9 cellular contexts compared by ENCODE assay signal in genomic region chr2:216497382-216497781, GRCh38. TPM values are rescaled to one million over a fixed set of nuclear protein-coding genes. Genes with fewer than 3 reads are reported as not detected.
DNase-seq lines count a peak whose midpoint lies in the region; ATAC-seq and TF ChIP-seq lines count a peak whose summit lies in the region.
"Had no signal": no experiment of that assay in that cellular context is flagged by ENCODE, and none has a peak within 500 bp of the region (broad histone marks: within the 10 kb centered on the region; RNA-seq: fewer than 3 reads in every experiment).

No MANE protein-coding gene starts in this region.

- peaks cover 29% of the 10 kb centered on the region for H3K36me3 ChIP-seq in Panc1 (ENCODE audit: control insufficient read depth, insufficient read depth, low read length)
- peaks cover 7 to 30% of the 10 kb centered on the region in 2 donors for H3K36me3 ChIP-seq in gastrocnemius medialis

- peak overlapping the region; percentile 98 for H3K27ac ChIP-seq in Panc1 (ENCODE audit: low read length)
- H3K27ac ChIP-seq in gastrocnemius medialis, result peak overlapping the region in 3 of 4 donors; percentile 81 to 84 (median 84)

- BruUV-seq in Panc1 (replicated peaks; lab: Mats Ljungman, UMichigan), result no TSS peak

- no peaks in the 10 kb centered on the region for H3K27me3 Mint-ChIP-seq in T-helper 1 cell treated with Interleukin-12 subunit alpha and Interleukin-12 subunit beta and Interleukin-4 antibody, amounts not matched to agents 30 μg/mL and 1 μg/mL, for 36 hours (ENCODE audit: low read depth)

- CTCF ChIA-PET in Panc1 (lab: Charles Lee), result no interaction called here

- peak overlapping the region; percentile 96 for H3K4me3 Mint-ChIP-seq in T-helper 1 cell treated with Interleukin-12 subunit alpha and Interleukin-12 subunit beta and Interleukin-4 antibody, amounts not matched to agents 30 μg/mL and 1 μg/mL, for 36 hours

- ATAC-seq in Panc1 (no peak), gastrocnemius medialis (no peak), GM18858 (IDR thresholded peaks at IDR 0.05; ENCODE audit: unreplicated experiment) (no peak)

- intact Hi-C loops in Panc1 (cut with micrococcal nuclease; ENCODE audit: unreplicated experiment), result no loop called here
- intact Hi-C loops in gastrocnemius medialis (cut with DNase I; ENCODE audit: low total_unique reads), result no loop called here

- POLR2A ChIA-PET in Panc1 (lab: Charles Lee), result no interaction called here

- peaks cover 36% of the 10 kb centered on the region for H3K36me3 Mint-ChIP-seq in T-helper 1 cell treated with Interleukin-12 subunit alpha and Interleukin-12 subunit beta and Interleukin-4 antibody, amounts not matched to agents 30 μg/mL and 1 μg/mL, for 36 hours (ENCODE audit: low read depth)

- in situ Hi-C loops in Panc1 (cut with HindIII; ENCODE audit: low pct_unique_long_range_greater_than_20kb, low sequenced_read_pairs), result no loop called here
- in situ Hi-C loops in gastrocnemius medialis (cut with MboI; ENCODE audit: low sequenced_read_pairs in 4 of 4), result no loop called here

- H3K4me1 Mint-ChIP-seq in T-helper 1 cell treated with Interleukin-12 subunit alpha and Interleukin-12 subunit beta and Interleukin-4 antibody, amounts not matched to agents 30 μg/mL and 1 μg/mL, for 36 hours (ENCODE audit: low read depth), result peaks cover 42% of the 10 kb centered on the region

- H3K4me3 ChIP-seq in Panc1 (ENCODE audit: low read depth in 2 of 2, low read length in 2 of 2), result peak overlapping the region; percentile 89 to 93
- H3K4me3 ChIP-seq in fibroblast of mammary gland (ENCODE audit: control insufficient read depth, low read depth, low read length), result peak overlapping the region; percentile 85
- H3K4me3 ChIP-seq in gastrocnemius medialis, result peak overlapping the region in 1 of 4 donors; percentile 73

- H3K4me1 ChIP-seq in Panc1 (ENCODE audit: control insufficient read depth, insufficient read depth, low read length) (peaks cover 17% of the 10 kb centered on the region), gastrocnemius medialis (peaks cover 26% of the 10 kb centered on the region in 2 donors)

- no peak for DNase-seq in T-helper 1 cell
- DNase-seq in Panc1 (ENCODE audit: low read depth, low spot score), result no peak
- DNase-seq in fibroblast of mammary gland (ENCODE audit: low read depth), result no peak
- DNase-seq in gastrocnemius medialis, result no peak
- DNase-seq in NCI-H2081 treated with DMSO at 0.1 percent for 48 hours (lab: John Stamatoyannopoulos, UW), result no peak
- DNase-seq in hypothalamus (lab: John Stamatoyannopoulos, UW), result no peak
- DNase-seq: effector CD8-positive, alpha-beta T cell had no signal

- no peak for TF ChIP-seq POLR2A in gastrocnemius medialis (IDR thresholded peaks at IDR 0.05)

- H3K9me3 ChIP-seq in Panc1 (ENCODE audit: control insufficient read depth, insufficient read depth, low read depth, low read length), result no peaks in the 10 kb centered on the region
- H3K9me3 ChIP-seq in gastrocnemius medialis, result no peaks in the 10 kb centered on the region

- H3K27ac Mint-ChIP-seq in T-helper 1 cell treated with Interleukin-12 subunit alpha and Interleukin-12 subunit beta and Interleukin-4 antibody, amounts not matched to agents 30 μg/mL and 1 μg/mL, for 36 hours, result peak overlapping the region; percentile 85

- H3K9me3 Mint-ChIP-seq in T-helper 1 cell treated with Interleukin-12 subunit alpha and Interleukin-12 subunit beta and Interleukin-4 antibody, amounts not matched to agents 30 μg/mL and 1 μg/mL, for 36 hours, result no peaks in the 10 kb centered on the region

- H3K27me3 ChIP-seq in Panc1 (ENCODE audit: control insufficient read depth, insufficient read depth, low read length) (no peaks in the 10 kb centered on the region), gastrocnemius medialis (no peaks in the 10 kb centered on the region)

- TF ChIP-seq CTCF in Panc1 (IDR thresholded peaks at IDR 0.05), result no peak
- no peak for TF ChIP-seq CTCF in fibroblast of mammary gland (conservative IDR thresholded peaks at IDR 0.05; ENCODE audit: control insufficient read depth, insufficient read depth, low read depth, low read length)
- no peak for TF ChIP-seq CTCF in gastrocnemius medialis (IDR thresholded peaks at IDR 0.05 in 4 of 5, conservative IDR thresholded peaks at IDR 0.05 in 1 of 5)

RNA-seq across cellular contexts. Expression of gene RPL37A, which starts 1.3 kb away (rescaled TPM):
- total RNA-seq in Panc1 (2021; ENCODE audit: unreplicated experiment), result 1,826 TPM
- polyA plus RNA-seq in Panc1 (2012; ENCODE audit: insufficient read length), result 2,589 TPM
- total RNA-seq in gastrocnemius medialis, result 1,000 to 10,000 TPM; 1,065 to 1,506 (median 1,390) TPM
